Comparison of ENCODE assay signal across 8 cellular contexts in genomic region chr4:38868055-38868965, GRCh38. TPM values are rescaled to one million over a fixed set of nuclear protein-coding genes. Genes with fewer than 3 reads are reported as not detected.
DNase-seq lines count a peak whose midpoint lies in the region; ATAC-seq and TF ChIP-seq lines count a peak whose summit lies in the region.

No MANE protein-coding gene starts in this region.

- CTCF ChIA-PET in HEK293T (lab: Yijun Ruan, JAX) = no interaction called here

- H3K27ac Mint-ChIP-seq in effector memory CD8-positive, alpha-beta T cell = no peak overlapping the region

- H3K4me3 ChIP-seq in NT2/D1 (ENCODE audit: insufficient read length, low read depth) = peak overlapping the region; percentile 74
- peak overlapping the region; percentile 37 for H3K4me3 ChIP-seq in mononuclear cell (ENCODE audit: low read length)
- peak overlapping the region; percentile 87 to 98 for H3K4me3 ChIP-seq in uterus

- no peaks in the 10 kb centered on the region for H3K9me3 ChIP-seq in NT2/D1 (ENCODE audit: insufficient read depth, low read length)
- H3K9me3 ChIP-seq in mononuclear cell (ENCODE audit: low read depth, low read length) = no peaks in the 10 kb centered on the region
- no peaks in the 10 kb centered on the region for H3K9me3 ChIP-seq in uterus

- TF ChIP-seq POLR2A in uterus (IDR thresholded peaks at IDR 0.05) = no peak

- peak overlapping the region; percentile 96 to 99 for H3K27ac ChIP-seq in uterus

- H3K27me3 Mint-ChIP-seq in effector memory CD8-positive, alpha-beta T cell = peaks cover 29 to 58% of the 10 kb centered on the region in 2 donors

- H3K4me1 Mint-ChIP-seq in effector memory CD8-positive, alpha-beta T cell (ENCODE audit: low read depth in 2 of 2) = peaks cover 0 to 2% of the 10 kb centered on the region in 2 donors

- H3K4me1 ChIP-seq in NT2/D1 (ENCODE audit: insufficient read depth, insufficient read length) (peaks cover 3% of the 10 kb centered on the region), mononuclear cell (ENCODE audit: insufficient read depth, low read length) (peaks cover 21% of the 10 kb centered on the region), uterus (peaks cover 3 to 4% of the 10 kb centered on the region in 2 donors)

- H3K4me3 Mint-ChIP-seq in effector memory CD8-positive, alpha-beta T cell = peak overlapping the region; percentile 63 to 68

- no peaks in the 10 kb centered on the region for H3K9me3 Mint-ChIP-seq in effector memory CD8-positive, alpha-beta T cell

- ATAC-seq in GM18502 (IDR thresholded peaks at IDR 0.05; ENCODE audit: poor library complexity, unreplicated experiment) (peak; percentile 31), GM19023 (IDR thresholded peaks at IDR 0.05; ENCODE audit: unreplicated experiment) (no peak)
- peak; percentile 21 for ATAC-seq in effector memory CD8-positive, alpha-beta T cell (replicated peaks)

- POLR2A ChIA-PET in HEK293T (lab: Yijun Ruan, JAX) = interaction anchor here (0.6 to 1.4 kb wide), 2 partner anchors 13 to 590 kb away, joined by 3 read pairs; partner anchors contain the start of genes LIAS and RPL9

- H3K27me3 ChIP-seq in NT2/D1 (ENCODE audit: insufficient read depth, insufficient read length) (no peaks in the 10 kb centered on the region), mononuclear cell (ENCODE audit: insufficient read depth, low read length) (no peaks in the 10 kb centered on the region), uterus (no peaks in the 10 kb centered on the region)

- DNase-seq in NT2/D1 (ENCODE audit: low read depth, low spot score) (no peak), uterus (peak; percentile 58 to 63), HEK293T (ENCODE audit: extremely low spot score) (no peak), LoVo (ENCODE audit: low spot score) (no peak)
- DNase-seq in effector memory CD8-positive, alpha-beta T cell = no peak

- H3K9ac ChIP-seq in NT2/D1 (ENCODE audit: insufficient read length, low read depth) = peak overlapping the region; percentile 88

- intact Hi-C loops in uterus (cut with DNase I; ENCODE audit: low total_unique reads) = no loop called here

- no peaks in the 10 kb centered on the region for H3K36me3 Mint-ChIP-seq in effector memory CD8-positive, alpha-beta T cell (ENCODE audit: insufficient read depth)

- TF ChIP-seq CTCF in uterus (IDR thresholded peaks at IDR 0.05) = no peak

- H3K36me3 ChIP-seq in NT2/D1 (ENCODE audit: insufficient read depth, insufficient read length, low read length) = peaks cover 34% of the 10 kb centered on the region
- H3K36me3 ChIP-seq in uterus = no peaks in the 10 kb centered on the region

TF ChIP-seq in HEK293T, 16 proteins besides CTCF, POLR2A, EP300 and RAD21:
- TF ChIP-seq L3MBTL2 (conservative IDR thresholded peaks at IDR 0.05) (no peak), SUZ12 (IDR thresholded peaks at IDR 0.05) (no peak), FOXM1 (IDR thresholded peaks at IDR 0.05; ENCODE audit: borderline replicate concordance) (no peak), HDGF (IDR thresholded peaks at IDR 0.05; ENCODE audit: borderline replicate concordance) (no peak), ZNF384 (IDR thresholded peaks at IDR 0.05) (no peak), SP1 (IDR thresholded peaks at IDR 0.05) (no peak), LEF1 (IDR thresholded peaks at IDR 0.05; ENCODE audit: borderline replicate concordance) (no peak), NFRKB (IDR thresholded peaks at IDR 0.05) (no peak), FOXK2 (IDR thresholded peaks at IDR 0.05) (no peak), ELF4 (IDR thresholded peaks at IDR 0.05) (no peak), ARNT (IDR thresholded peaks at IDR 0.05) (no peak), TARDBP (IDR thresholded peaks at IDR 0.05) (no peak), PKNOX1 (IDR thresholded peaks at IDR 0.05) (no peak), BHLHE40 (IDR thresholded peaks at IDR 0.05; ENCODE audit: borderline replicate concordance) (no peak), FOXA1 (IDR thresholded peaks at IDR 0.05) (no peak), CTBP1 (IDR thresholded peaks at IDR 0.05; ENCODE audit: borderline replicate concordance) (no peak)

RNA-seq across cellular contexts. Expression of gene FAM114A1, which starts 0.7 kb away (rescaled TPM):
- total RNA-seq in mononuclear cell = 2.2 TPM
- total RNA-seq in uterus = 100 to 1,000 TPM in 1 of 4 donors, 10 to 100 TPM in 3; 41.2 to 273 (median 52.7) TPM

RNA-seq across cellular contexts. Expression of gene TLR6, which starts 11.7 kb away (rescaled TPM):
- total RNA-seq in mononuclear cell (9.2 TPM), uterus (1 to 10 TPM; 1.5 to 10.0 (median 4.4) TPM)

Comparison
In these comparisons a context has a peak if more than half of its experiments do, and no peak if none do; other contexts are left out.
1. DNase-seq: peak in uterus (2 of 2); none in NT2/D1 (single experiment), effector memory CD8-positive, alpha-beta T cell (0 of 3), HEK293T (single experiment) and LoVo (single experiment).
2. H3K4me3 ChIP-seq: peak in every context shown above with its lines; median percentile 92 in uterus; 74 in NT2/D1; 37 in mononuclear cell.
3. RNA of gene FAM114A1, which starts 0.7 kb away (total RNA-seq): 41.2 to 273 TPM in uterus; 2.2 TPM in mononuclear cell (single experiment); every median in the first group is over 10 times any median in the second.